Comparison of ENCODE assay signal across 12 cellular contexts in the genomic region with DNA sequence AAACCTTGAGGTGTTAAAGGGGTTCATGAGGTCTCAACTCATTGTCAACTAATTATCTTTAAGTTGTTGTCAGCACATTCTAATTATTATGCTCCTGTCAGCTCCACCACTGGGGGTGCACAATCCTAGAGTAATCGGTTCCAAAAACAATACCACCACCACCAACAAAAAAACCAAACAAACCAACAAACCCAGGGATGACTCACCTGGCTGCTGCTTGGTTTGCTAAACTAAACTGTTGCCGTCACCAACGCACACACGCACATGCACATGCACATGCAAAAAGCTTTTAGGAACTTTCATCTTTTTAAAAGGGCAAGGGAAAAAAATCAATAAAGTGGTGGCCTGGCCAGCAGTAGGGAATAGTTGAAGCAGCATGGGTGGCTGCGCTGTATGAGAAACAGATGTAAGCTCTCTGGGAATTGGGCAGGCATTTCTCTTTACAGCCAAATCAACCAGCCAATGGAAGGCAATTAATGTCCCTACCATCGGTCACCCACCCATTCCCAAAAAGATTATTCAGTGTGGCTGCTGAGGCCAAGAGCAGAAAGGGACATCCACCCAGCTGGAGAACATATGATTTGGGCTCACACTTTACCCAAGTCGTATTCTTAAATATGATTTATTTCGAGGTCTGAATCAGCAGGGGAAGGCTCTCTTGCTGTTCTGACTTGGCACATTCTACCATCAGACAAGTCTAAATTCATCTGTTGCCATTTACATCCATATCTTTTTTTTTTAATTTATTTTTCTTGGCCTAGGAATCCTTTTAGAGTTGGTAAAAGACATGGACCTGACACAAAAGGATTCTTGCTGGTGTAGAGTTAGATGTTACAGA. TPM values are rescaled to one million over a fixed set of nuclear protein-coding genes. Genes with fewer than 3 reads are reported as not detected.
DNase-seq lines count a peak whose midpoint lies in the region; ATAC-seq and TF ChIP-seq lines count a peak whose summit lies in the region.
"Had no signal": no experiment of that assay in that cellular context is flagged by ENCODE, and none has a peak within 500 bp of the region (broad histone marks: within the 10 kb centered on the region; RNA-seq: fewer than 3 reads in every experiment).

No MANE protein-coding gene starts in this region.

- ATAC-seq in GM19452 (IDR thresholded peaks at IDR 0.05; ENCODE audit: unreplicated experiment) = no peak
- ATAC-seq in HG02840 (IDR thresholded peaks at IDR 0.05; ENCODE audit: low FRiP score, unreplicated experiment) = no peak

- peak; percentile 50 for TF ChIP-seq CTCF in SK-N-SH (IDR thresholded peaks at IDR 0.05)
- no peak for TF ChIP-seq CTCF in fibroblast of villous mesenchyme (IDR thresholded peaks at IDR 0.05; ENCODE audit: insufficient read depth, low read depth, low read length)

- H3K4me3 ChIP-seq in SK-N-SH (ENCODE audit: low read depth in 2 of 2, low read length in 1 of 2) = peak overlapping the region in 1 of 2 experiments; percentile 19; a peak in 1 of 4 replicates
- no peak overlapping the region for H3K4me3 ChIP-seq in fibroblast of villous mesenchyme (ENCODE audit: low read depth, low read length)
- H3K4me3 ChIP-seq: BLaER1, sigmoid colon had no signal

- POLR2A ChIA-PET in SK-N-SH (lab: Yijun Ruan, JAX) = no interaction called here

- peak overlapping the region; percentile 71 for H3K4me2 ChIP-seq in SK-N-SH
- H3K4me2 ChIP-seq: BLaER1 had no signal

- H4K20me1 ChIP-seq in SK-N-SH (ENCODE audit: insufficient read depth) = no peaks in the 10 kb centered on the region
- H4K20me1 ChIP-seq: BLaER1 had no signal

- no peaks in the 10 kb centered on the region for H3K36me3 ChIP-seq in SK-N-SH (replicated peaks in 1 of 2; ENCODE audit: control insufficient read depth in 1 of 2, insufficient read depth in 2 of 2, low read length in 1 of 2)
- H3K36me3 ChIP-seq: BLaER1, sigmoid colon had no signal

- H3K27ac ChIP-seq in SK-N-SH (ENCODE audit: low read depth in 2 of 2, low read length in 1 of 2) = peak overlapping the region; percentile 89 to 99
- H3K27ac ChIP-seq: BLaER1, sigmoid colon had no signal

- H2AFZ ChIP-seq in SK-N-SH (ENCODE audit: low read depth) = peak overlapping the region; percentile 1; the same call in 1 of the 2 replicates

- H3K9me2 ChIP-seq in SK-N-SH = no peaks in the 10 kb centered on the region

- no peak for TF ChIP-seq RAD21 in SK-N-SH (IDR thresholded peaks at IDR 0.05; ENCODE audit: low read length)

- TF ChIP-seq EP300 in SK-N-SH (IDR thresholded peaks at IDR 0.05; ENCODE audit: borderline replicate concordance in 1 of 2, low read depth in 1 of 2, low read length in 1 of 2) = peak in 1 of 2 experiments; percentile 62; a peak in 2 of 4 replicates

- CTCF ChIA-PET in SK-N-SH (lab: Yijun Ruan, JAX) = interaction anchor here (0.6 to 4.4 kb wide), 8 partner anchors 8 to 636 kb away, joined by 3 to 28 read pairs (median 6); a partner anchor contains a TSS

- H3K9ac ChIP-seq in SK-N-SH = peak overlapping the region; percentile 50; the same call in 1 of the 2 replicates
- H3K9ac ChIP-seq: BLaER1 had no signal

- peak; percentile 42 to 49 for DNase-seq in SHP77 (lab: John Stamatoyannopoulos, UW)
- no peak for DNase-seq in SHP77 treated with DMSO at 0.1 percent for 48 hours (lab: John Stamatoyannopoulos, UW)
- no peak for DNase-seq in SK-N-SH
- peak; percentile 16 for DNase-seq in fibroblast of villous mesenchyme (ENCODE audit: low read depth)
- DNase-seq in NCI-H510A treated with DMSO at 0.1 percent for 48 hours (lab: John Stamatoyannopoulos, UW) = no peak
- DNase-seq in activated CD8-positive, alpha-beta memory T cell treated with anti-CD3 and anti-CD28 coated beads for 24 hours = no peak
- DNase-seq: NCI-H524, sigmoid colon, T-helper 1 cell had no signal

- H3K27me3 ChIP-seq in SK-N-SH (ENCODE audit: insufficient read depth) = no peaks in the 10 kb centered on the region
- H3K27me3 ChIP-seq: BLaER1 had no signal

- H3K9me3 ChIP-seq in SK-N-SH = no peaks in the 10 kb centered on the region
- H3K9me3 ChIP-seq: BLaER1, sigmoid colon had no signal

- no peaks in the 10 kb centered on the region for H3K79me2 ChIP-seq in SK-N-SH (ENCODE audit: insufficient read depth)

- H3F3A ChIP-seq in SK-N-SH (replicated peaks; ENCODE audit: insufficient read depth) = peaks cover 61% of the 10 kb centered on the region

- peaks cover 29 to 30% of the 10 kb centered on the region in 2 experiments for H3K4me1 ChIP-seq in SK-N-SH (ENCODE audit: control insufficient read depth in 1 of 2, insufficient read depth in 2 of 2, low read depth in 1 of 2, low read length in 1 of 2)
- H3K4me1 ChIP-seq: BLaER1, sigmoid colon had no signal

- WGBS in SK-N-SH (ENCODE audit: low lambda C conversion rate) = 24% methylated on average over 8 of the region's 8 CpGs

TF ChIP-seq in SK-N-SH, 30 proteins besides CTCF, POLR2A, EP300 and RAD21:
- TF ChIP-seq TEAD4 (IDR thresholded peaks at IDR 0.05; ENCODE audit: borderline replicate concordance, insufficient read depth) (peak; percentile 41; the same call in 1 of the 2 replicates), NFIC (IDR thresholded peaks at IDR 0.05; ENCODE audit: borderline replicate concordance) (peak; percentile 78), FOSL2 (IDR thresholded peaks at IDR 0.05; ENCODE audit: borderline replicate concordance, low read depth) (peak; percentile 55; the same call in 1 of the 2 replicates), TCF12 (IDR thresholded peaks at IDR 0.05) (peak; percentile 85), JUND (IDR thresholded peaks at IDR 0.05) (peak; percentile 44), FOXJ3 (CRISPR knock-in tag; IDR thresholded peaks at IDR 0.05) (no peak), ELF1 (IDR thresholded peaks at IDR 0.05) (no peak), FOXM1 (IDR thresholded peaks at IDR 0.05; ENCODE audit: low read depth) (peak; percentile 77; the same call in 1 of the 2 replicates)
- TF ChIP-seq, protein P1, sequence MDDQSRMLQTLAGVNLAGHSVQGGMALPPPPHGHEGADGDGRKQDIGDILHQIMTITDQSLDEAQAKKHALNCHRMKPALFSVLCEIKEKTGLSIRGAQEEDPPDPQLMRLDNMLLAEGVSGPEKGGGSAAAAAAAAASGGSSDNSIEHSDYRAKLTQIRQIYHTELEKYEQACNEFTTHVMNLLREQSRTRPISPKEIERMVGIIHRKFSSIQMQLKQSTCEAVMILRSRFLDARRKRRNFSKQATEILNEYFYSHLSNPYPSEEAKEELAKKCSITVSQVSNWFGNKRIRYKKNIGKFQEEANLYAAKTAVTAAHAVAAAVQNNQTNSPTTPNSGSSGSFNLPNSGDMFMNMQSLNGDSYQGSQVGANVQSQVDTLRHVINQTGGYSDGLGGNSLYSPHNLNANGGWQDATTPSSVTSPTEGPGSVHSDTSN (IDR thresholded peaks at IDR 0.05) = peak; percentile 63; the same call in 1 of the 2 replicates

RNA-seq across cellular contexts. Expression of a gene that starts 20.0 kb away (rescaled TPM):
- 0.13 and 0.15 TPM in 2 replicates for polyA plus RNA-seq in SK-N-SH (2012; rRNA removed)
- polyA plus RNA-seq in SK-N-SH (2012; cell fraction: cytosol; rRNA removed) = 0.12 and 0.14 TPM in 2 replicates
- 0.04 and 0.08 TPM in 2 replicates for polyA plus RNA-seq in SK-N-SH (2012; cell fraction: nucleus; rRNA removed)
- 0.32 TPM in 1 of 2 replicates, not detected in the other for total RNA-seq in fibroblast of villous mesenchyme

Comparison
In these comparisons a context has a peak if more than half of its experiments do, and no peak if none do; other contexts are left out.
1. DNase-seq: peak in SHP77 (2 of 2) and fibroblast of villous mesenchyme (single experiment); none in SHP77 treated with DMSO at 0.1 percent for 48 hours (single experiment), SK-N-SH (single experiment), NCI-H510A treated with DMSO at 0.1 percent for 48 hours (single experiment) and activated CD8-positive, alpha-beta memory T cell treated with anti-CD3 and anti-CD28 coated beads for 24 hours (single experiment).